Comparison of ENCODE assay signal across 8 cellular contexts in the genomic region with DNA sequence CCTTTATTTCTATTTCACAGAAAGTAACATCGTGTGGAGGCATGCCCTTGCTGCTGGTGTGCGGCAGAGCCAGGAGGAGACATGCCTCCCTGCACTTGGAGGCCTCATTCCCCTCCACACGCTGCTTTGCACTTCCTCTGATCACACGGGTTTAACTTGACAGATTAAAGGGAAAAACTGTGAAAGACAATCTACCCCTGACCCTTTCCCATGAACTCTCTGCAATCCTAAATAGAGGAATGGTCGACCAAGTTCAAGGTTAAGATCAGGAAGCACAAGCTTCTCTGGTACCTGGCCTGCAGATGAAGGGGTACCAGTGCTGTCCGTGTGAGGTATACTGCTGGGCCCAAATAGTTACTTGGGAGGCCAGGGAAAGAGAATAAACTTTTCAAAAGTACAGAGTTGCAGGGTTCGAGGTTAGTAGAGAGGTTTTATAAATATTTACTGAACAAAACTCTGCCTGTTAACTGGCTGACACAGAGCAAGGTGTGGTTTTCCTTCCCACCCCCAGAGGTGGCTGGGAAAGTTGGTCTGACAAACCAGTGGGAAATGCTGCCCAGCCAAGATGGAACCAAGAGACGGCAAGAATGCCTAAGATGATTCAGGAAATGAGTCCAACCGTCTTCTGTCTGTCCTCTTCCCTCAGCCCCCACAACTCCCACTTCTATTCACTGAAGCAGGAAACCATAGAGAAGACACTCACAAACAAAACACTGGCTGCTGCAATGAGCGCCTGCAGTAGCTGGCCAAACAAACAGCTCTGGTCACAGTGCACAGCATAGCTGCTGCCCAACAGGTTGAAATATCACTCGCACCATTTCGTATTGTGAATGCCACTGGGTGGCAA.
DNase-seq lines count a peak whose midpoint lies in the region; ATAC-seq and TF ChIP-seq lines count a peak whose summit lies in the region.

No MANE protein-coding gene starts in this region.

- TF ChIP-seq CTCF in lower lobe of right lung (IDR thresholded peaks at IDR 0.05): no peak

- H3K27me3 ChIP-seq in lower lobe of right lung (ENCODE audit: low read depth): no peaks in the 10 kb centered on the region

- no peaks in the 10 kb centered on the region for H3K9me3 Mint-ChIP-seq in T-helper 2 cell treated with Interferon-gamma antibody and Interleukin-4, amounts not matched to agents 5 μg/mL and 100 μg/mL, for 36 hours

- no peak overlapping the region for H3K27ac Mint-ChIP-seq in T-helper 2 cell treated with Interferon-gamma antibody and Interleukin-4, amounts not matched to agents 5 μg/mL and 100 μg/mL, for 36 hours

- H3K36me3 Mint-ChIP-seq in T-helper 2 cell treated with Interferon-gamma antibody and Interleukin-4, amounts not matched to agents 5 μg/mL and 100 μg/mL, for 36 hours (ENCODE audit: low read depth): no peaks in the 10 kb centered on the region

- DNase-seq in ELR (ENCODE audit: low read depth) (peak; percentile 97), T1000 (lab: John Stamatoyannopoulos, UW) (peak; percentile 47), lower lobe of right lung (no peak), NCI-H2081 treated with DMSO at 0.1 percent for 48 hours (lab: John Stamatoyannopoulos, UW) (no peak), NCI-H345 treated with DMSO at 0.1 percent for 48 hours (lab: John Stamatoyannopoulos, UW; ENCODE audit: unreplicated experiment) (no peak), NCI-H2227 (lab: John Stamatoyannopoulos, UW; ENCODE audit: unreplicated experiment) (no peak)
- DNase-seq in T-helper 2 cell treated with Interferon-gamma antibody and Interleukin-4, amounts not matched to agents 5 μg/mL and 100 μg/mL, for 36 hours (ENCODE audit: low spot score): no peak

- ATAC-seq in HG02759 (IDR thresholded peaks at IDR 0.05; ENCODE audit: unreplicated experiment) (peak; percentile 64), lower lobe of right lung (peak; percentile 47 to 61)

- H3K4me3 Mint-ChIP-seq in T-helper 2 cell treated with Interferon-gamma antibody and Interleukin-4, amounts not matched to agents 5 μg/mL and 100 μg/mL, for 36 hours: no peak overlapping the region

- intact Hi-C loops in lower lobe of right lung (cut with DNase I): no loop called here

- H3K27ac ChIP-seq in lower lobe of right lung: no peak overlapping the region

- no peaks in the 10 kb centered on the region for H3K36me3 ChIP-seq in lower lobe of right lung

- peaks cover 10% of the 10 kb centered on the region for H3K27me3 Mint-ChIP-seq in T-helper 2 cell treated with Interferon-gamma antibody and Interleukin-4, amounts not matched to agents 5 μg/mL and 100 μg/mL, for 36 hours (ENCODE audit: low read depth)

- H3K9me3 ChIP-seq in lower lobe of right lung: no peaks in the 10 kb centered on the region

- peaks cover 13% of the 10 kb centered on the region for H3K4me1 ChIP-seq in lower lobe of right lung

- H3K4me1 Mint-ChIP-seq in T-helper 2 cell treated with Interferon-gamma antibody and Interleukin-4, amounts not matched to agents 5 μg/mL and 100 μg/mL, for 36 hours (ENCODE audit: low read depth): no peaks in the 10 kb centered on the region

- no peak overlapping the region for H3K4me3 ChIP-seq in lower lobe of right lung

Comparison
In these comparisons a context has a peak if more than half of its experiments do, and no peak if none do; other contexts are left out.
1. DNase-seq: peak in ELR (single experiment) and T1000 (single experiment); none in lower lobe of right lung (single experiment), NCI-H2081 treated with DMSO at 0.1 percent for 48 hours (single experiment), T-helper 2 cell treated with Interferon-gamma antibody and Interleukin-4, amounts not matched to agents 5 μg/mL and 100 μg/mL, for 36 hours (single experiment), NCI-H345 treated with DMSO at 0.1 percent for 48 hours (single experiment) and NCI-H2227 (single experiment).